ENCODE assay signal across 31 cellular contexts in the genomic region with DNA sequence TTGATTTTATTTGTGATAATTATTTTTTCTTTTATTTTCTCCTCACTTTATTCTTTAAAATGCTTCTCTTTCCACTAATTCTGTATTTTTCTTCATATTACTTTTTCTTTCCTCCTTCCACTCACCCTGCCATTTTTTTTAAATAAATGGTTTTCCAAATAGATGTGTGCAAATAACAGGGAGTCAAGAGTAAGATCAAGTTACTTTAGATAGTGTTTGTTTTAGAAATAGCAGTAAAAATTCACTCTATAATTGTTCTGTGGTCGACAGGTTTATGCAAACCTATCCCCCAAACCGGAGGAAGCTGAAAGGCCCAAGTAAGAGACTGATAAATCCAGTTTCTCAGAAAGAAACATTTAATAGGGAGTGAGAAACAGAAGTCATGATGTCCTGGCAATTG.
"Had no signal": no experiment of that assay in that cellular context is flagged by ENCODE, and none has a peak within 500 bp of the region (broad histone marks: within the 10 kb centered on the region; RNA-seq: fewer than 3 reads in every experiment).

No MANE protein-coding gene starts in this region.

- H3K9me3 Mint-ChIP-seq: activated naive CD4-positive, alpha-beta T cell treated with anti-CD3 and anti-CD28 coated beads, Interleukin-2, amount 10 ng/mL, durations not matched to agents 7 days and 5 days; activated naive CD8-positive, alpha-beta T cell treated with anti-CD3 and anti-CD28 coated beads, Interleukin-2, amount 10 ng/mL, durations not matched to agents 7 days and 5 days had no signal

- H3K27me3 Mint-ChIP-seq: progenitor cell of endocrine pancreas; stimulated activated naive B cell treated with anti-CD40 and anti-IgM and Interleukin-4, amounts not matched to agents 10 μg/mL and 1 μg/mL and 100 μg/mL, for 72 hours had no signal

- H3K4me3 Mint-ChIP-seq: activated naive CD4-positive, alpha-beta T cell treated with anti-CD3 and anti-CD28 coated beads, Interleukin-2, amount 10 ng/mL, durations not matched to agents 7 days and 5 days; activated naive CD8-positive, alpha-beta T cell treated with anti-CD3 and anti-CD28 coated beads, Interleukin-2, amount 10 ng/mL, durations not matched to agents 7 days and 5 days; brain; nephron; stimulated activated naive B cell treated with anti-CD40 and anti-IgM and Interleukin-4, amounts not matched to agents 10 μg/mL and 1 μg/mL and 100 μg/mL, for 72 hours had no signal

- DNase-seq: activated CD4-positive, alpha-beta T cell treated with anti-CD3 and anti-CD28 coated beads for 48 hours; activated CD4-positive, alpha-beta T cell treated with anti-CD3 and anti-CD28 coated beads, Interleukin-2, amount 50 U/mL, for 48 hours; activated CD8-positive, alpha-beta memory T cell treated with anti-CD3 and anti-CD28 coated beads for 24 hours; activated gamma-delta T cell; activated naive CD4-positive, alpha-beta T cell treated with anti-CD3 and anti-CD28 coated beads, Interleukin-2, amount 10 ng/mL, durations not matched to agents 7 days and 5 days; activated naive CD8-positive, alpha-beta T cell treated with anti-CD3 and anti-CD28 coated beads, Interleukin-2, amount 10 ng/mL, durations not matched to agents 7 days and 5 days; activated T-cell treated with anti-CD3 and anti-CD28 coated beads, Interleukin-2, amount 50 U/mL, for 1 hour; cerebellar nuclear complex; colonic mucosa; effector CD8-positive, alpha-beta T cell; esophagus squamous epithelium; foreskin melanocyte; heart right ventricle; kidney glomerular epithelial cell; left lung; lower lobe of right lung; mucosa of descending colon; sigmoid colon; stimulated activated CD4-positive, alpha-beta T cell treated with anti-CD3 and anti-CD28 coated beads, Interleukin-1b, Interleukin-23, amount 100 ng/mL, for 48 hours; stimulated activated CD4-positive, alpha-beta T cell treated with anti-CD3 and anti-CD28 coated beads, Interleukin-4, amount 100 ng/mL, for 4 hours; stimulated activated CD8-positive, alpha-beta memory T cell treated with anti-CD3 and anti-CD28 coated beads, Interleukin-4, amount 100 ng/mL, for 48 hours; stimulated activated naive B cell treated with anti-CD40 and anti-IgM and Interleukin-4, amounts not matched to agents 10 μg/mL and 1 μg/mL and 100 μg/mL, for 72 hours; stomach; T1000; thyroid gland; upper lobe of left lung; WERI-Rb-1 had no signal

- H3K27ac Mint-ChIP-seq: activated naive CD4-positive, alpha-beta T cell treated with anti-CD3 and anti-CD28 coated beads, Interleukin-2, amount 10 ng/mL, durations not matched to agents 7 days and 5 days; activated naive CD8-positive, alpha-beta T cell treated with anti-CD3 and anti-CD28 coated beads, Interleukin-2, amount 10 ng/mL, durations not matched to agents 7 days and 5 days; brain; progenitor cell of endocrine pancreas had no signal

- ATAC-seq: activated CD4-positive, CD25-positive, alpha-beta regulatory T cell treated with anti-CD3 and anti-CD28 coated beads, Interleukin-2, amount 50 U/mL, for 24 hours; heart right ventricle; left lung; lower lobe of right lung; mucosa of descending colon; stimulated activated naive B cell treated with anti-CD40 and anti-IgM and Interleukin-4, amounts not matched to agents 10 μg/mL and 1 μg/mL and 100 μg/mL, for 72 hours had no signal

- H3K36me3 Mint-ChIP-seq: activated naive CD4-positive, alpha-beta T cell treated with anti-CD3 and anti-CD28 coated beads, Interleukin-2, amount 10 ng/mL, durations not matched to agents 7 days and 5 days; activated naive CD8-positive, alpha-beta T cell treated with anti-CD3 and anti-CD28 coated beads, Interleukin-2, amount 10 ng/mL, durations not matched to agents 7 days and 5 days; brain had no signal

- H3K4me1 Mint-ChIP-seq: activated naive CD4-positive, alpha-beta T cell treated with anti-CD3 and anti-CD28 coated beads, Interleukin-2, amount 10 ng/mL, durations not matched to agents 7 days and 5 days; activated naive CD8-positive, alpha-beta T cell treated with anti-CD3 and anti-CD28 coated beads, Interleukin-2, amount 10 ng/mL, durations not matched to agents 7 days and 5 days; brain; nephron had no signal
